In genomic region chr13:38821753-38822551, GRCh38 we compare ENCODE assay signal across 18 cellular contexts.
DNase-seq lines count a peak whose midpoint lies in the region; ATAC-seq, FAIRE-seq and TF ChIP-seq lines count a peak whose summit lies in the region.
"Had no signal": no experiment of that assay in that cellular context is flagged by ENCODE, and none has a peak within 500 bp of the region (broad histone marks: within the 10 kb centered on the region; RNA-seq: fewer than 3 reads in every experiment).

No MANE protein-coding gene starts in this region.

- H3K27ac ChIP-seq in astrocyte (ENCODE audit: low read depth, low read length) (no peak overlapping the region), keratinocyte (ENCODE audit: control insufficient read depth, insufficient read depth, low read length) (peak overlapping the region; percentile 59), sigmoid colon (peak overlapping the region in 3 of 4 donors; percentile 1 to 77 (median 76)), brain microvascular endothelial cell (no peak overlapping the region)
- H3K27ac ChIP-seq: pancreas had no signal

- H3K9me3 Mint-ChIP-seq in astrocyte (ENCODE audit: unreplicated experiment): no peaks in the 10 kb centered on the region
- H3K9me3 Mint-ChIP-seq: activated T-helper 2 cell treated with anti-CD3 and anti-CD28 coated beads, Interferon-gamma antibody, Interleukin-2, Interleukin-4, amounts not matched to agents 10 μg/mL and 5 μg/mL and 100 μg/mL, durations not matched to agents 14 hours and 24 hours and 36 hours; stimulated activated naive CD8-positive, alpha-beta T cell treated with anti-CD3 and anti-CD28 coated beads, Interleukin-15, Interleukin-2, amounts not matched to agents 100 ng/mL and 50 ng/mL, for 24 hours had no signal

- TF ChIP-seq CTCF in astrocyte (IDR thresholded peaks at IDR 0.05; ENCODE audit: insufficient read depth, low read depth, low read length): no peak
- no peak for TF ChIP-seq CTCF in keratinocyte (optimal IDR thresholded peaks at IDR 0.05 in 1 of 3, IDR thresholded peaks at IDR 0.05 in 1 of 3, conservative IDR thresholded peaks at IDR 0.05 in 1 of 3; ENCODE audit: extremely low read depth in 1 of 3, insufficient read depth in 2 of 3, low read length in 3 of 3)
- TF ChIP-seq CTCF in sigmoid colon (IDR thresholded peaks at IDR 0.05): no peak
- TF ChIP-seq CTCF in brain microvascular endothelial cell (IDR thresholded peaks at IDR 0.05; ENCODE audit: low read depth, low read length, missing control alignments): no peak
- no peak for TF ChIP-seq CTCF in GM10266 (IDR thresholded peaks at IDR 0.05; ENCODE audit: control insufficient read depth, insufficient read depth, low read depth, missing control alignments)

- intact Hi-C loops in sigmoid colon (cut with DNase I): no loop called here

- peaks cover 12% of the 10 kb centered on the region for H3K4me1 Mint-ChIP-seq in astrocyte (ENCODE audit: low read depth, unreplicated experiment)
- H3K4me1 Mint-ChIP-seq: CD4-positive, CD25-positive, alpha-beta regulatory T cell had no signal

- TF ChIP-seq EP300 in sigmoid colon (IDR thresholded peaks at IDR 0.05): no peak

- no peaks in the 10 kb centered on the region for H3K27me3 Mint-ChIP-seq in astrocyte (ENCODE audit: low read depth, unreplicated experiment)
- H3K27me3 Mint-ChIP-seq: CD4-positive, CD25-positive, alpha-beta regulatory T cell; stimulated activated naive CD8-positive, alpha-beta T cell treated with anti-CD3 and anti-CD28 coated beads, Interleukin-15, Interleukin-2, amounts not matched to agents 100 ng/mL and 50 ng/mL, for 24 hours had no signal

- no peak for TF ChIP-seq POLR2A in sigmoid colon (IDR thresholded peaks at IDR 0.05)

- H3K27me3 ChIP-seq in astrocyte (ENCODE audit: insufficient read depth, low read length): no peaks in the 10 kb centered on the region
- H3K27me3 ChIP-seq in keratinocyte (ENCODE audit: control insufficient read depth, extremely low read depth, insufficient read depth, low read length): no peaks in the 10 kb centered on the region
- no peaks in the 10 kb centered on the region for H3K27me3 ChIP-seq in sigmoid colon
- H3K27me3 ChIP-seq in brain microvascular endothelial cell (replicated peaks): no peaks in the 10 kb centered on the region
- H3K27me3 ChIP-seq: pancreas had no signal

- H4K20me1 ChIP-seq in astrocyte (ENCODE audit: insufficient read depth, low read length) (no peaks in the 10 kb centered on the region), keratinocyte (ENCODE audit: control insufficient read depth, extremely low read depth, insufficient read depth, low read length) (no peaks in the 10 kb centered on the region)

- dilution Hi-C loops in keratinocyte (cut with MboI; ENCODE audit: extremely low pct_ligation_motif_present, low sequenced_read_pairs): no loop called here

- H2AFZ ChIP-seq in astrocyte (ENCODE audit: low read depth, low read length) (peak overlapping the region; percentile 48), keratinocyte (ENCODE audit: control insufficient read depth, low read length) (peak overlapping the region; percentile 81)

- H3K9me3 ChIP-seq in astrocyte (ENCODE audit: insufficient read depth, low read depth, low read length) (no peaks in the 10 kb centered on the region), keratinocyte (ENCODE audit: control insufficient read depth, low read depth, low read length) (no peaks in the 10 kb centered on the region), sigmoid colon (no peaks in the 10 kb centered on the region)
- H3K9me3 ChIP-seq: pancreas had no signal

- H3K79me2 ChIP-seq in astrocyte (ENCODE audit: insufficient read depth, low read length) (no peaks in the 10 kb centered on the region), keratinocyte (ENCODE audit: control insufficient read depth, insufficient read depth, low read length) (no peaks in the 10 kb centered on the region)

- H3K4me1 ChIP-seq in astrocyte (ENCODE audit: insufficient read depth, low read length) (no peaks in the 10 kb centered on the region), keratinocyte (ENCODE audit: control insufficient read depth, extremely low read depth, insufficient read depth, low read length) (peaks cover 20% of the 10 kb centered on the region), sigmoid colon (peaks cover 0 to 43% (median 30%) of the 10 kb centered on the region in 4 donors)

- peak overlapping the region; percentile 67 for H3K27ac Mint-ChIP-seq in astrocyte (ENCODE audit: unreplicated experiment)
- H3K27ac Mint-ChIP-seq: activated T-helper 2 cell treated with anti-CD3 and anti-CD28 coated beads, Interferon-gamma antibody, Interleukin-2, Interleukin-4, amounts not matched to agents 10 μg/mL and 5 μg/mL and 100 μg/mL, durations not matched to agents 14 hours and 24 hours and 36 hours; CD4-positive, CD25-positive, alpha-beta regulatory T cell; stimulated activated naive CD8-positive, alpha-beta T cell treated with anti-CD3 and anti-CD28 coated beads, Interleukin-15, Interleukin-2, amounts not matched to agents 100 ng/mL and 50 ng/mL, for 24 hours had no signal

- no peak overlapping the region for H3K4me3 Mint-ChIP-seq in astrocyte (ENCODE audit: unreplicated experiment)
- H3K4me3 Mint-ChIP-seq: CD4-positive, CD25-positive, alpha-beta regulatory T cell; stimulated activated naive CD8-positive, alpha-beta T cell treated with anti-CD3 and anti-CD28 coated beads, Interleukin-15, Interleukin-2, amounts not matched to agents 100 ng/mL and 50 ng/mL, for 24 hours had no signal

- in situ Hi-C loops in brain microvascular endothelial cell (cut with HindIII; ENCODE audit: low pct_ligation_motif_present, low sequenced_read_pairs): no loop called here

- no peaks in the 10 kb centered on the region for H3K36me3 ChIP-seq in astrocyte (ENCODE audit: insufficient read depth, low read length)
- H3K36me3 ChIP-seq in keratinocyte (ENCODE audit: control insufficient read depth in 2 of 2, extremely low read depth in 1 of 2, insufficient read depth in 2 of 2, low read length in 2 of 2): no peaks in the 10 kb centered on the region
- no peaks in the 10 kb centered on the region for H3K36me3 ChIP-seq in sigmoid colon
- no peaks in the 10 kb centered on the region for H3K36me3 ChIP-seq in brain microvascular endothelial cell (replicated peaks)
- H3K36me3 ChIP-seq: pancreas had no signal

- H3K9me1 ChIP-seq in keratinocyte (ENCODE audit: control insufficient read depth, extremely low read depth, insufficient read depth, low read length): no peaks in the 10 kb centered on the region

- 81 to 85% methylated on average over 8 of the region's 8 CpGs for WGBS in sigmoid colon, 2 donors

- FAIRE-seq in astrocyte (lab: Jason Lieb, UNC): no peak
- FAIRE-seq in keratinocyte (lab: Jason Lieb, UNC): peak; percentile 90
- FAIRE-seq in HTR-8/SVneo (lab: Jason Lieb, UNC): no peak
- FAIRE-seq: GM19239, pancreas had no signal

- H3K9ac ChIP-seq in astrocyte (ENCODE audit: low read length): no peak overlapping the region
- peak overlapping the region; percentile 38 for H3K9ac ChIP-seq in keratinocyte (ENCODE audit: control insufficient read depth, extremely low read depth, insufficient read depth, low read length)

- peak; percentile 15 for DNase-seq in astrocyte (ENCODE audit: low read depth)
- no peak for DNase-seq in keratinocyte (ENCODE audit: low read depth, low spot score)
- no peak for DNase-seq in sigmoid colon
- DNase-seq in brain microvascular endothelial cell: no peak
- DNase-seq in GM10266 (ENCODE audit: extremely low spot score): no peak
- DNase-seq in HTR-8/SVneo (ENCODE audit: insufficient read length, low spot score): no peak
- DNase-seq: CD4-positive, CD25-positive, alpha-beta regulatory T cell; kidney glomerular epithelial cell; NCI-H1694 treated with DMSO at 0.1 percent for 48 hours; pancreas; stimulated activated CD4-positive, alpha-beta T cell treated with anti-CD3 and anti-CD28 coated beads, Interleukin-4, amount 100 ng/mL, for 24 hours; T-helper 1 cell had no signal

- H3K4me2 ChIP-seq in astrocyte (ENCODE audit: low read length) (no peak overlapping the region), keratinocyte (ENCODE audit: control insufficient read depth, extremely low read depth, insufficient read depth, low read depth, low read length) (peak overlapping the region; percentile 20)

- H3K36me3 Mint-ChIP-seq in astrocyte (ENCODE audit: low read depth, unreplicated experiment): peaks cover 2% of the 10 kb centered on the region
- H3K36me3 Mint-ChIP-seq: CD4-positive, CD25-positive, alpha-beta regulatory T cell had no signal

- no peak overlapping the region for H3K4me3 ChIP-seq in astrocyte (ENCODE audit: insufficient read depth, low read depth, low read length)
- H3K4me3 ChIP-seq in keratinocyte (ENCODE audit: control insufficient read depth in 2 of 3, extremely low read depth in 1 of 3, insufficient read depth in 2 of 3, low read depth in 1 of 3, low read length in 3 of 3): no peak overlapping the region
- H3K4me3 ChIP-seq in sigmoid colon: no peak overlapping the region
- no peak overlapping the region for H3K4me3 ChIP-seq in brain microvascular endothelial cell (ENCODE audit: low read depth, low read length)
- H3K4me3 ChIP-seq: pancreas had no signal

- peak; percentile 46 for ATAC-seq in HG03432 (IDR thresholded peaks at IDR 0.05; ENCODE audit: unreplicated experiment)
- ATAC-seq in GM19035 (IDR thresholded peaks at IDR 0.05; ENCODE audit: unreplicated experiment): no peak
- ATAC-seq: HCT116, pancreas had no signal

Comparison
In these comparisons a context has a peak if more than half of its experiments do, and no peak if none do; other contexts are left out.
1. H3K27ac ChIP-seq: peak in keratinocyte (single experiment) and sigmoid colon (3 of 4); none in astrocyte (single experiment) and brain microvascular endothelial cell (single experiment).